25 cellular contexts compared by ENCODE assay signal in genomic region chr2:118250463-118250862, GRCh38.
DNase-seq lines count a peak whose midpoint lies in the region; ATAC-seq and TF ChIP-seq lines count a peak whose summit lies in the region.
"Had no signal": no experiment of that assay in that cellular context is flagged by ENCODE, and none has a peak within 500 bp of the region (broad histone marks: within the 10 kb centered on the region; RNA-seq: fewer than 3 reads in every experiment).

No MANE protein-coding gene starts in this region.

- no peaks in the 10 kb centered on the region for H3K36me3 Mint-ChIP-seq in MCF 10A (ENCODE audit: insufficient read depth, unreplicated experiment)
- no peaks in the 10 kb centered on the region for H3K36me3 Mint-ChIP-seq in naive thymus-derived CD4-positive, alpha-beta T cell
- H3K36me3 Mint-ChIP-seq: activated naive CD4-positive, alpha-beta T cell treated with anti-CD3 and anti-CD28 coated beads, Interleukin-2, amount 50 U/mL, for 72 hours; CD8-positive, alpha-beta memory T cell; naive B cell had no signal

- H3K9me3 ChIP-seq in breast epithelium = no peaks in the 10 kb centered on the region
- no peaks in the 10 kb centered on the region for H3K9me3 ChIP-seq in naive thymus-derived CD4-positive, alpha-beta T cell (ENCODE audit: control insufficient read depth in 2 of 3, low read length in 3 of 3)
- H3K9me3 ChIP-seq: HAP-1, left lung, transverse colon had no signal

- intact Hi-C loops in MCF 10A (cut with micrococcal nuclease) (no loop called here), breast epithelium (cut with DNase I; ENCODE audit: low total_unique reads) (no loop called here)
- intact Hi-C loops in naive thymus-derived CD4-positive, alpha-beta T cell (cut with micrococcal nuclease) = no loop called here

- TF ChIP-seq CTCF in MCF 10A (IDR thresholded peaks at IDR 0.05; ENCODE audit: unreplicated experiment) (no peak), breast epithelium (IDR thresholded peaks at IDR 0.05) (no peak)

- no peaks in the 10 kb centered on the region for H3K27me3 Mint-ChIP-seq in MCF 10A (ENCODE audit: insufficient read depth, unreplicated experiment)
- H3K27me3 Mint-ChIP-seq in naive thymus-derived CD4-positive, alpha-beta T cell = peaks cover 0 to 26% (median 13%) of the 10 kb centered on the region in 5 donors

- DNase-seq in MCF 10A (ENCODE audit: unreplicated experiment) (peak; percentile 75), breast epithelium (ENCODE audit: low spot score in 2 of 2) (no peak), RPMI7951 (ENCODE audit: low read depth) (peak; percentile 38), epithelial cell of prostate (ENCODE audit: low read depth, low spot score) (no peak), HEK293T (ENCODE audit: extremely low spot score) (no peak), T1000 (lab: John Stamatoyannopoulos, UW) (no peak)
- no peak for DNase-seq in naive thymus-derived CD4-positive, alpha-beta T cell
- DNase-seq: activated CD4-positive, alpha-beta T cell treated with anti-CD3 and anti-CD28 coated beads, Interleukin-2, amount 10 ng/mL, durations not matched to agents 7 days and 5 days; anterior cingulate cortex; CD8-positive, alpha-beta memory T cell; DMS153; dorsolateral prefrontal cortex; left lung; naive B cell; NCI-H446 treated with DMSO at 0.1 percent for 48 hours; occipital lobe; stimulated activated CD4-positive, alpha-beta T cell treated with anti-CD3 and anti-CD28 coated beads, Interleukin-1b, Interleukin-23, amount 100 ng/mL, for 48 hours; transverse colon had no signal

- peak overlapping the region; percentile 20 for H3K27ac Mint-ChIP-seq in MCF 10A (ENCODE audit: low read depth, unreplicated experiment)
- H3K27ac Mint-ChIP-seq in naive thymus-derived CD4-positive, alpha-beta T cell = no peak overlapping the region
- H3K27ac Mint-ChIP-seq: activated CD4-positive, alpha-beta T cell treated with anti-CD3 and anti-CD28 coated beads, Interleukin-2, amount 10 ng/mL, durations not matched to agents 7 days and 5 days; B cell; CD8-positive, alpha-beta memory T cell; naive B cell had no signal

- H3K9me3 Mint-ChIP-seq in MCF 10A (ENCODE audit: unreplicated experiment) = no peaks in the 10 kb centered on the region
- no peaks in the 10 kb centered on the region for H3K9me3 Mint-ChIP-seq in naive thymus-derived CD4-positive, alpha-beta T cell
- H3K9me3 Mint-ChIP-seq: activated CD4-positive, alpha-beta T cell treated with anti-CD3 and anti-CD28 coated beads, Interleukin-2, amount 10 ng/mL, durations not matched to agents 7 days and 5 days; activated naive CD4-positive, alpha-beta T cell treated with anti-CD3 and anti-CD28 coated beads, Interleukin-2, amount 50 U/mL, for 72 hours; CD8-positive, alpha-beta memory T cell had no signal

- H3K4me1 Mint-ChIP-seq in MCF 10A (ENCODE audit: insufficient read depth, unreplicated experiment) = peaks cover 24% of the 10 kb centered on the region
- H3K4me1 Mint-ChIP-seq in naive thymus-derived CD4-positive, alpha-beta T cell = peaks cover 0 to 2% (median 0%) of the 10 kb centered on the region in 7 donors
- H3K4me1 Mint-ChIP-seq: activated CD4-positive, alpha-beta T cell treated with anti-CD3 and anti-CD28 coated beads, Interleukin-2, amount 10 ng/mL, durations not matched to agents 7 days and 5 days; B cell; CD8-positive, alpha-beta memory T cell; naive B cell had no signal

- H3K4me3 Mint-ChIP-seq in MCF 10A (ENCODE audit: unreplicated experiment) = no peak overlapping the region
- H3K4me3 Mint-ChIP-seq in naive thymus-derived CD4-positive, alpha-beta T cell = no peak overlapping the region
- H3K4me3 Mint-ChIP-seq: activated CD4-positive, alpha-beta T cell treated with anti-CD3 and anti-CD28 coated beads, Interleukin-2, amount 10 ng/mL, durations not matched to agents 7 days and 5 days; B cell; CD8-positive, alpha-beta memory T cell; naive B cell had no signal

- no peak overlapping the region for H3K27ac ChIP-seq in breast epithelium
- peak overlapping the region; percentile 94 for H3K27ac ChIP-seq in epithelial cell of prostate
- H3K27ac ChIP-seq in naive thymus-derived CD4-positive, alpha-beta T cell (ENCODE audit: low read depth, low read length) = no peak overlapping the region
- H3K27ac ChIP-seq: dorsolateral prefrontal cortex, left lung, SK-N-MC, transverse colon had no signal

- no peaks in the 10 kb centered on the region for H3K36me3 ChIP-seq in breast epithelium
- no peaks in the 10 kb centered on the region for H3K36me3 ChIP-seq in naive thymus-derived CD4-positive, alpha-beta T cell (ENCODE audit: control insufficient read depth in 2 of 3, insufficient read depth in 3 of 3, low read length in 3 of 3)
- H3K36me3 ChIP-seq: HAP-1, left lung, transverse colon had no signal

- H3K27me3 ChIP-seq in breast epithelium = no peaks in the 10 kb centered on the region
- H3K27me3 ChIP-seq in naive thymus-derived CD4-positive, alpha-beta T cell (ENCODE audit: control insufficient read depth in 2 of 2, insufficient read depth in 2 of 2, low read length in 2 of 2) = no peaks in the 10 kb centered on the region
- H3K27me3 ChIP-seq: left lung, transverse colon had no signal

- CTCF ChIA-PET in MCF 10A (lab: Yijun Ruan, JAX) (interaction anchor here (0.6 to 0.7 kb wide), 4 partner anchors 8 to 633 kb away, joined by 3 to 6 read pairs (median 3); no protein-coding TSS in a partner anchor), HEK293T (lab: Yijun Ruan, JAX) (interaction anchor here (0.5 kb wide), 1 partner anchor 8 kb away, joined by 3 read pairs; no protein-coding TSS in a partner anchor)
- CTCF ChIA-PET in naive thymus-derived CD4-positive, alpha-beta T cell (lab: Charles Lee) = no interaction called here

- ATAC-seq in GM18867 (IDR thresholded peaks at IDR 0.05; ENCODE audit: unreplicated experiment) = no peak
- ATAC-seq in naive thymus-derived CD4-positive, alpha-beta T cell = no peak
- ATAC-seq: left lung, Panc1 had no signal

- BruUV-seq in MCF 10A (replicated peaks; lab: Mats Ljungman, UMichigan) = no TSS peak

- H3K4me1 ChIP-seq in breast epithelium = no peaks in the 10 kb centered on the region
- no peaks in the 10 kb centered on the region for H3K4me1 ChIP-seq in naive thymus-derived CD4-positive, alpha-beta T cell (ENCODE audit: control insufficient read depth in 2 of 2, insufficient read depth in 2 of 2, low read length in 2 of 2)
- H3K4me1 ChIP-seq: HAP-1, left lung, transverse colon had no signal

- no peak overlapping the region for H3K4me3 ChIP-seq in breast epithelium
- H3K4me3 ChIP-seq in naive thymus-derived CD4-positive, alpha-beta T cell (ENCODE audit: low read length) = no peak overlapping the region
- H3K4me3 ChIP-seq: dorsolateral prefrontal cortex, HAP-1, left lung, SK-N-MC, skin epidermis, transverse colon had no signal

- no peak for TF ChIP-seq POLR2A in breast epithelium (IDR thresholded peaks at IDR 0.05)

- POLR2A ChIA-PET in MCF 10A (lab: Yijun Ruan, JAX) = no interaction called here
- POLR2A ChIA-PET in naive thymus-derived CD4-positive, alpha-beta T cell (lab: Charles Lee) = no interaction called here
- POLR2A ChIA-PET in HEK293T (lab: Yijun Ruan, JAX) = no interaction called here

TF ChIP-seq in HEK293T, 16 proteins besides CTCF, POLR2A, EP300 and RAD21:
- no peak for TF ChIP-seq PKNOX1 (IDR thresholded peaks at IDR 0.05)
- no peak for TF ChIP-seq TARDBP (IDR thresholded peaks at IDR 0.05)
- no peak for TF ChIP-seq FOXK2 (IDR thresholded peaks at IDR 0.05)
- TF ChIP-seq L3MBTL2 (conservative IDR thresholded peaks at IDR 0.05) = no peak
- no peak for TF ChIP-seq HDGF (IDR thresholded peaks at IDR 0.05; ENCODE audit: borderline replicate concordance)
- TF ChIP-seq ZNF384 (IDR thresholded peaks at IDR 0.05) = no peak
- no peak for TF ChIP-seq LEF1 (IDR thresholded peaks at IDR 0.05; ENCODE audit: borderline replicate concordance)
- no peak for TF ChIP-seq ARNT (IDR thresholded peaks at IDR 0.05)
- no peak for TF ChIP-seq CTBP1 (IDR thresholded peaks at IDR 0.05; ENCODE audit: borderline replicate concordance)
- TF ChIP-seq FOXA1 (IDR thresholded peaks at IDR 0.05) = no peak
- TF ChIP-seq NFRKB (IDR thresholded peaks at IDR 0.05) = no peak
- no peak for TF ChIP-seq ELF4 (IDR thresholded peaks at IDR 0.05)
- no peak for TF ChIP-seq BHLHE40 (IDR thresholded peaks at IDR 0.05; ENCODE audit: borderline replicate concordance)

Comparison
In these comparisons a context has a peak if more than half of its experiments do, and no peak if none do; other contexts are left out.
1. DNase-seq: peak in MCF 10A (single experiment) and RPMI7951 (single experiment); none in breast epithelium (0 of 2), epithelial cell of prostate (single experiment), naive thymus-derived CD4-positive, alpha-beta T cell (0 of 9), HEK293T (single experiment) and T1000 (single experiment).